In genomic region chr1:72568113-72568512, GRCh38 we compare ENCODE assay signal across 17 cellular contexts.
DNase-seq lines count a peak whose midpoint lies in the region; ATAC-seq, FAIRE-seq and TF ChIP-seq lines count a peak whose summit lies in the region.
"Had no signal": no experiment of that assay in that cellular context is flagged by ENCODE, and none has a peak within 500 bp of the region (broad histone marks: within the 10 kb centered on the region; RNA-seq: fewer than 3 reads in every experiment).

No MANE protein-coding gene starts in this region.

- peaks cover 11% of the 10 kb centered on the region for H3K4me1 Mint-ChIP-seq in stimulated activated naive CD8-positive, alpha-beta T cell treated with anti-CD3 and anti-CD28 coated beads, Interleukin-15, amount 100 ng/mL, for 72 hours
- H3K4me1 Mint-ChIP-seq in progenitor cell of endocrine pancreas (ENCODE audit: low read depth) = no peaks in the 10 kb centered on the region
- H3K4me1 Mint-ChIP-seq: activated naive CD8-positive, alpha-beta T cell treated with anti-CD3 and anti-CD28 coated beads, Interleukin-2, amount 50 U/mL, for 24 hours; CD8-positive, alpha-beta memory T cell had no signal

- no peaks in the 10 kb centered on the region for H3K36me3 Mint-ChIP-seq in progenitor cell of endocrine pancreas (ENCODE audit: insufficient read depth)
- H3K36me3 Mint-ChIP-seq: CD8-positive, alpha-beta memory T cell; natural killer cell treated with Interleukin-12 subunit alpha and Interleukin-12 subunit beta and Interleukin-15 and Interleukin-18, amount 100 ng/mL, for 72 hours had no signal

- no peak for TF ChIP-seq POLR2A in GM12891 (IDR thresholded peaks at IDR 0.05; ENCODE audit: low read depth, low read length)

- ATAC-seq in stimulated activated naive CD8-positive, alpha-beta T cell treated with anti-CD3 and anti-CD28 coated beads, Interleukin-15, amount 100 ng/mL, for 72 hours = peak; percentile 79
- no peak for ATAC-seq in stimulated activated naive CD8-positive, alpha-beta T cell treated with anti-CD3 and anti-CD28 coated beads, Interleukin-15, Interleukin-2, amounts not matched to agents 100 U/mL and 50 U/mL, for 24 hours
- peak; percentile 61 for ATAC-seq in HG02798 (IDR thresholded peaks at IDR 0.05; ENCODE audit: poor library complexity, unreplicated experiment)
- peak; percentile 91 for ATAC-seq in HG03565 (IDR thresholded peaks at IDR 0.05; ENCODE audit: unreplicated experiment)
- ATAC-seq: activated naive CD8-positive, alpha-beta T cell treated with anti-CD3 and anti-CD28 coated beads, Interleukin-2, amount 50 U/mL, for 24 hours; K562; natural killer cell treated with Interleukin-12 subunit alpha and Interleukin-12 subunit beta and Interleukin-15 and Interleukin-18, amount 100 ng/mL, for 72 hours; psoas muscle had no signal

- no peak for FAIRE-seq in GM12891 (lab: Jason Lieb, UNC)
- FAIRE-seq: frontal cortex, K562 had no signal

- no peaks in the 10 kb centered on the region for H3K9me3 Mint-ChIP-seq in stimulated activated naive CD8-positive, alpha-beta T cell treated with anti-CD3 and anti-CD28 coated beads, Interleukin-15, amount 100 ng/mL, for 72 hours
- H3K9me3 Mint-ChIP-seq in progenitor cell of endocrine pancreas (ENCODE audit: low read depth) = no peaks in the 10 kb centered on the region

- H3K27ac Mint-ChIP-seq in stimulated activated naive CD8-positive, alpha-beta T cell treated with anti-CD3 and anti-CD28 coated beads, Interleukin-15, amount 100 ng/mL, for 72 hours = no peak overlapping the region
- no peak overlapping the region for H3K27ac Mint-ChIP-seq in progenitor cell of endocrine pancreas
- H3K27ac Mint-ChIP-seq: activated naive CD8-positive, alpha-beta T cell treated with anti-CD3 and anti-CD28 coated beads, Interleukin-2, amount 50 U/mL, for 24 hours; CD8-positive, alpha-beta memory T cell; natural killer cell treated with Interleukin-12 subunit alpha and Interleukin-12 subunit beta and Interleukin-15 and Interleukin-18, amount 100 ng/mL, for 72 hours had no signal

- H3K4me3 Mint-ChIP-seq in stimulated activated naive CD8-positive, alpha-beta T cell treated with anti-CD3 and anti-CD28 coated beads, Interleukin-15, amount 100 ng/mL, for 72 hours = no peak overlapping the region
- H3K4me3 Mint-ChIP-seq in progenitor cell of endocrine pancreas (ENCODE audit: low read depth) = no peak overlapping the region
- H3K4me3 Mint-ChIP-seq: activated naive CD8-positive, alpha-beta T cell treated with anti-CD3 and anti-CD28 coated beads, Interleukin-2, amount 50 U/mL, for 24 hours; activated T-cell treated with anti-CD3 and anti-CD28 coated beads, Interleukin-2, amount 50 U/mL, for 4 hours; CD8-positive, alpha-beta memory T cell; natural killer cell treated with Interleukin-12 subunit alpha and Interleukin-12 subunit beta and Interleukin-15 and Interleukin-18, amount 100 ng/mL, for 72 hours had no signal

- no peaks in the 10 kb centered on the region for H3K27me3 Mint-ChIP-seq in stimulated activated naive CD8-positive, alpha-beta T cell treated with anti-CD3 and anti-CD28 coated beads, Interleukin-15, amount 100 ng/mL, for 72 hours
- H3K27me3 Mint-ChIP-seq in progenitor cell of endocrine pancreas = no peaks in the 10 kb centered on the region
- H3K27me3 Mint-ChIP-seq: activated naive CD8-positive, alpha-beta T cell treated with anti-CD3 and anti-CD28 coated beads, Interleukin-2, amount 50 U/mL, for 24 hours; CD8-positive, alpha-beta memory T cell; natural killer cell treated with Interleukin-12 subunit alpha and Interleukin-12 subunit beta and Interleukin-15 and Interleukin-18, amount 100 ng/mL, for 72 hours had no signal

- no peak for TF ChIP-seq CTCF in progenitor cell of endocrine pancreas (IDR thresholded peaks at IDR 0.05; ENCODE audit: unreplicated experiment)

- DNase-seq in stimulated activated naive CD8-positive, alpha-beta T cell treated with anti-CD3 and anti-CD28 coated beads, Interleukin-15, amount 100 ng/mL, for 72 hours = peak in 1 of 2 donors; percentile 9
- DNase-seq in stimulated activated naive CD8-positive, alpha-beta T cell treated with anti-CD3 and anti-CD28 coated beads, Interleukin-15, Interleukin-2, amounts not matched to agents 100 U/mL and 50 U/mL, for 24 hours = no peak
- DNase-seq in HUDEP-2 (lab: John Stamatoyannopoulos, UW; ENCODE audit: unreplicated experiment in 76 of 76) = no peak
- no peak for DNase-seq in GM12891 (ENCODE audit: insufficient read length, low spot score)
- DNase-seq in activated T-cell treated with anti-CD3 and anti-CD28 coated beads, Interleukin-2, amount 50 U/mL, for 48 hours = no peak
- no peak for DNase-seq in progenitor cell of endocrine pancreas (ENCODE audit: low spot score, unreplicated experiment)
- DNase-seq: activated CD4-positive, alpha-beta T cell treated with anti-CD3 and anti-CD28 coated beads for 48 hours; activated naive CD8-positive, alpha-beta T cell treated with anti-CD3 and anti-CD28 coated beads, Interleukin-2, amount 50 U/mL, for 24 hours; activated T-cell treated with anti-CD3 and anti-CD28 coated beads, Interleukin-2, amount 50 U/mL, for 4 hours; CD8-positive, alpha-beta memory T cell; psoas muscle; T-helper 9 cell had no signal

TF ChIP-seq in GM12891, 5 proteins besides CTCF, POLR2A, EP300 and RAD21:
- TF ChIP-seq PAX5 (IDR thresholded peaks at IDR 0.05; ENCODE audit: insufficient read depth, low read length, severe bottlenecking) = no peak
- TF ChIP-seq SPI1 (IDR thresholded peaks at IDR 0.05; ENCODE audit: low read depth, low read length) = no peak
- no peak for TF ChIP-seq POLR2AphosphoS5 (IDR thresholded peaks at IDR 0.05; ENCODE audit: low read depth, low read length)
- no peak for TF ChIP-seq TAF1 (IDR thresholded peaks at IDR 0.05; ENCODE audit: low read depth, low read length)
- no peak for TF ChIP-seq POU2F2 (IDR thresholded peaks at IDR 0.05; ENCODE audit: low read depth, low read length)
